8 cellular contexts compared by ENCODE assay signal in genomic region chr6:157764346-157765068, GRCh38. TPM values are rescaled to one million over a fixed set of nuclear protein-coding genes. Genes with fewer than 3 reads are reported as not detected.
DNase-seq lines count a peak whose midpoint lies in the region; ATAC-seq, FAIRE-seq and TF ChIP-seq lines count a peak whose summit lies in the region.

No MANE protein-coding gene starts in this region.

- intact Hi-C loops in endothelial cell of umbilical vein (cut with micrococcal nuclease) = loop anchor here (1.0 to 5.0 kb wide), 7 partner anchors 60 to 793 kb away; partner anchors contain the start of gene SYNJ2

- no peak for TF ChIP-seq CTCF in endothelial cell of umbilical vein (IDR thresholded peaks at IDR 0.05; ENCODE audit: extremely low read depth in 1 of 2, insufficient read depth in 1 of 2, low read depth in 1 of 2, low read length in 2 of 2)

- H3K9me3 ChIP-seq in endothelial cell of umbilical vein (replicated peaks; ENCODE audit: control insufficient read depth, insufficient read depth, low read length) = no peaks in the 10 kb centered on the region

- peak overlapping the region in 1 of 3 experiments; percentile 4 for H3K4me3 ChIP-seq in endothelial cell of umbilical vein (replicated peaks in 1 of 3; ENCODE audit: insufficient read depth in 1 of 3, low read depth in 1 of 3, low read length in 3 of 3)

- H3K4me1 ChIP-seq in endothelial cell of umbilical vein (ENCODE audit: control insufficient read depth, extremely low read depth, insufficient read depth, low read length) = peaks cover 51% of the 10 kb centered on the region

- H3K79me2 ChIP-seq in endothelial cell of umbilical vein (ENCODE audit: control insufficient read depth, insufficient read depth, low read length) = no peaks in the 10 kb centered on the region

- no peaks in the 10 kb centered on the region for H3K9me1 ChIP-seq in endothelial cell of umbilical vein (replicated peaks; ENCODE audit: control insufficient read depth, extremely low read depth, insufficient read depth, low read length)

- dilution Hi-C loops in endothelial cell of umbilical vein (cut with MboI; ENCODE audit: extremely low pct_ligation_motif_present, low sequenced_read_pairs) = no loop called here

- CTCF ChIA-PET in endothelial cell of umbilical vein (lab: Charles Lee) = interaction anchor here (0.8 to 10.6 kb wide), 8 partner anchors 7 to 450 kb away, joined by 3 to 235 read pairs (median 4); no protein-coding TSS in a partner anchor

- peak overlapping the region; percentile 79 for H3K9ac ChIP-seq in endothelial cell of umbilical vein (replicated peaks; ENCODE audit: extremely low read depth, insufficient read depth, low read length)

- BruUV-seq in endothelial cell of umbilical vein (replicated peaks; lab: Mats Ljungman, UMichigan) = TSS peak; percentile 41

- no peak overlapping the region for H2AFZ ChIP-seq in endothelial cell of umbilical vein (ENCODE audit: low read depth, low read length)

- peak; percentile 68 for ATAC-seq in HG02798 (IDR thresholded peaks at IDR 0.05; ENCODE audit: poor library complexity, unreplicated experiment)

- H3K27ac ChIP-seq in endothelial cell of umbilical vein (ENCODE audit: insufficient read depth, low read depth, low read length) = peak overlapping the region; percentile 97

- no peaks in the 10 kb centered on the region for H3K27me3 ChIP-seq in endothelial cell of umbilical vein (ENCODE audit: control insufficient read depth in 2 of 2, insufficient read depth in 2 of 2, low read length in 2 of 2)

- no peak for TF ChIP-seq POLR2A in GM12892 (IDR thresholded peaks at IDR 0.05; ENCODE audit: low read depth, low read length)
- TF ChIP-seq POLR2A in endothelial cell of umbilical vein (IDR thresholded peaks at IDR 0.05; ENCODE audit: low read depth, low read length) = no peak

- no peaks in the 10 kb centered on the region for H4K20me1 ChIP-seq in endothelial cell of umbilical vein (replicated peaks; ENCODE audit: control insufficient read depth, extremely low read depth, insufficient read depth, low read length)

- no peaks in the 10 kb centered on the region for H3K36me3 ChIP-seq in endothelial cell of umbilical vein (ENCODE audit: control insufficient read depth in 2 of 2, extremely low read depth in 1 of 2, insufficient read depth in 2 of 2, low read length in 2 of 2)

- peak; percentile 83 for FAIRE-seq in GM12892 (lab: Jason Lieb, UNC)
- peak; percentile 100 for FAIRE-seq in endothelial cell of umbilical vein (lab: Jason Lieb, UNC)

- DNase-seq in GM12892 (ENCODE audit: insufficient read length) = no peak
- peak; percentile 58 for DNase-seq in NK-92 treated with Interleukin-12 subunit alpha and Interleukin-12 subunit beta, amount 100 ng/mL, for 24 hours (lab: John Stamatoyannopoulos, UW)
- peak; percentile 84 for DNase-seq in activated CD8-positive, alpha-beta memory T cell treated with anti-CD3 and anti-CD28 coated beads, Interleukin-2, amount 50 U/mL, for 4 hours
- DNase-seq in endothelial cell of umbilical vein (ENCODE audit: low read depth, low spot score) = peak; percentile 99
- peak; percentile 84 for DNase-seq in myocyte (ENCODE audit: low read depth)
- DNase-seq in stimulated activated CD8-positive, alpha-beta memory T cell treated with anti-CD3 and anti-CD28 coated beads, Interleukin-7, amount 100 ng/mL, for 1 hour (ENCODE audit: low read depth in 2 of 2) = peak; percentile 57 to 60
- no peak for DNase-seq in NCI-H82 treated with DMSO at 0.1 percent for 48 hours (lab: John Stamatoyannopoulos, UW; ENCODE audit: unreplicated experiment)

- H3K4me2 ChIP-seq in endothelial cell of umbilical vein (ENCODE audit: insufficient read depth, low read length) = peak overlapping the region; percentile 84

- POLR2A ChIA-PET in endothelial cell of umbilical vein (lab: Charles Lee) = interaction anchor here (0.5 to 1.8 kb wide), 4 partner anchors 70 to 108 kb away, joined by 3 to 7 read pairs (median 5); no protein-coding TSS in a partner anchor

TF ChIP-seq in endothelial cell of umbilical vein, 7 proteins besides CTCF, POLR2A, EP300 and RAD21:
- peak; percentile 89 for TF ChIP-seq MYC (IDR thresholded peaks at IDR 0.05; ENCODE audit: low read depth, low read length)
- no peak for TF ChIP-seq GATA2 (IDR thresholded peaks at IDR 0.05; ENCODE audit: insufficient read depth, insufficient read length, low read depth, low read length)
- TF ChIP-seq POLR2AphosphoS5 (IDR thresholded peaks at IDR 0.05; ENCODE audit: insufficient read depth, low read depth, low read length) = peak; percentile 79
- peak; percentile 97 for TF ChIP-seq FOS (IDR thresholded peaks at IDR 0.05; ENCODE audit: borderline replicate concordance, insufficient read depth, low read length)
- TF ChIP-seq MAX (IDR thresholded peaks at IDR 0.05; ENCODE audit: insufficient read depth, insufficient read length) = peak; percentile 97
- peak; percentile 98 for TF ChIP-seq JUN (IDR thresholded peaks at IDR 0.05; ENCODE audit: borderline replicate concordance, insufficient read depth, insufficient read length, low read depth)

RNA-seq across cellular contexts. Expression of gene SNX9, which starts 58.5 kb away (rescaled TPM):
- polyA plus RNA-seq in GM12892 (2012; ENCODE audit: missing spikeins) = 7.8 TPM
- total RNA-seq in endothelial cell of umbilical vein (51.4 and 54.5 TPM in 2 replicates), myocyte (19.3 and 21.7 TPM in 2 replicates)
- polyA plus RNA-seq in endothelial cell of umbilical vein = 22.7 and 27.5 TPM in 2 replicates
- 37.3 and 40.2 TPM in 2 replicates for polyA plus RNA-seq in endothelial cell of umbilical vein (2011; cell fraction: cytosol; rRNA removed)
- 54.5 and 56.3 TPM in 2 replicates for polyA plus RNA-seq in endothelial cell of umbilical vein (2011; cell fraction: nucleus; rRNA removed)
- 32.2 and 32.5 TPM in 2 replicates for polyA plus RNA-seq in endothelial cell of umbilical vein (2012)
- polyA minus RNA-seq in endothelial cell of umbilical vein = 27.5 and 29.1 TPM in 2 replicates
- 12.6 TPM for polyA minus RNA-seq in endothelial cell of umbilical vein (2011; cell fraction: cytosol; rRNA and poly(A)+ RNA removed)
- 25.7 and 25.8 TPM in 2 replicates for polyA minus RNA-seq in endothelial cell of umbilical vein (2011; cell fraction: nucleus; rRNA and poly(A)+ RNA removed)
- 18.0 TPM for polyA plus RNA-seq in myocyte (2012)

Comparison
In these comparisons a context has a peak if more than half of its experiments do, and no peak if none do; other contexts are left out.
1. DNase-seq: peak in NK-92 treated with Interleukin-12 subunit alpha and Interleukin-12 subunit beta, amount 100 ng/mL, for 24 hours (single experiment), activated CD8-positive, alpha-beta memory T cell treated with anti-CD3 and anti-CD28 coated beads, Interleukin-2, amount 50 U/mL, for 4 hours (single experiment), endothelial cell of umbilical vein (single experiment), myocyte (single experiment) and stimulated activated CD8-positive, alpha-beta memory T cell treated with anti-CD3 and anti-CD28 coated beads, Interleukin-7, amount 100 ng/mL, for 1 hour (2 of 2); none in GM12892 (single experiment) and NCI-H82 treated with DMSO at 0.1 percent for 48 hours (single experiment).